1 cellular context compared by ENCODE assay signal in genomic region chr20:48150568-48150967, GRCh38.
TF ChIP-seq lines count a peak whose summit lies in the region.

No MANE protein-coding gene starts in this region.

TF ChIP-seq in K562, 482 proteins besides CTCF, POLR2A, EP300 and RAD21:
- TF ChIP-seq, protein P1, sequence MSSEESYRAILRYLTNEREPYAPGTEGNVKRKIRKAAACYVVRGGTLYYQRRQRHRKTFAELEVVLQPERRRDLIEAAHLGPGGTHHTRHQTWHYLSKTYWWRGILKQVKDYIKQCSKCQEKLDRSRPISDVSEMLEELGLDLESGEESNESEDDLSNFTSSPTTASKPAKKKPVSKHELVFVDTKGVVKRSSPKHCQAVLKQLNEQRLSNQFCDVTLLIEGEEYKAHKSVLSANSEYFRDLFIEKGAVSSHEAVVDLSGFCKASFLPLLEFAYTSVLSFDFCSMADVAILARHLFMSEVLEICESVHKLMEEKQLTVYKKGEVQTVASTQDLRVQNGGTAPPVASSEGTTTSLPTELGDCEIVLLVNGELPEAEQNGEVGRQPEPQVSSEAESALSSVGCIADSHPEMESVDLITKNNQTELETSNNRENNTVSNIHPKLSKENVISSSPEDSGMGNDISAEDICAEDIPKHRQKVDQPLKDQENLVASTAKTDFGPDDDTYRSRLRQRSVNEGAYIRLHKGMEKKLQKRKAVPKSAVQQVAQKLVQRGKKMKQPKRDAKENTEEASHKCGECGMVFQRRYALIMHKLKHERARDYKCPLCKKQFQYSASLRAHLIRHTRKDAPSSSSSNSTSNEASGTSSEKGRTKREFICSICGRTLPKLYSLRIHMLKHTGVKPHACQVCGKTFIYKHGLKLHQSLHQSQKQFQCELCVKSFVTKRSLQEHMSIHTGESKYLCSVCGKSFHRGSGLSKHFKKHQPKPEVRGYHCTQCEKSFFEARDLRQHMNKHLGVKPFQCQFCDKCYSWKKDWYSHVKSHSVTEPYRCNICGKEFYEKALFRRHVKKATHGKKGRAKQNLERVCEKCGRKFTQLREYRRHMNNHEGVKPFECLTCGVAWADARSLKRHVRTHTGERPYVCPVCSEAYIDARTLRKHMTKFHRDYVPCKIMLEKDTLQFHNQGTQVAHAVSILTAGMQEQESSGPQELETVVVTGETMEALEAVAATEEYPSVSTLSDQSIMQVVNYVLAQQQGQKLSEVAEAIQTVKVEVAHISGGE (CRISPR knock-in tag; IDR thresholded peaks at IDR 0.05) = peak in 1 of 3 experiments; percentile 59; a peak in 2 of 6 replicates
- TF ChIP-seq TAF15 (IDR thresholded peaks at IDR 0.05; ENCODE audit: low read depth, low read length) (no peak), USF2 (CRISPR knock-in tag; IDR thresholded peaks at IDR 0.05) (peak; percentile 53), STAG1 (CRISPR knock-in tag; IDR thresholded peaks at IDR 0.05; ENCODE audit: borderline replicate concordance) (no peak)
TF ChIP-seq in K562: peak in this region for 2.
